14 cellular contexts compared by ENCODE assay signal in genomic region chr13:101155920-101156319, GRCh38.
A peak's percentile ranks its signal among the peaks of the same experiment; 100 is the strongest.
DNase-seq lines count a peak whose midpoint lies in the region; ATAC-seq and TF ChIP-seq lines count a peak whose summit lies in the region.
"Had no signal": no experiment of that assay in that cellular context is flagged by ENCODE, and none has a peak within 500 bp of the region (broad histone marks: within the 10 kb centered on the region; RNA-seq: fewer than 3 reads in every experiment).

No MANE protein-coding gene starts in this region.

- H3K9me3 ChIP-seq in AG04450 (ENCODE audit: control insufficient read depth, insufficient read depth, low read length), result no peaks in the 10 kb centered on the region
- H3K9me3 ChIP-seq in OCI-LY7 (ENCODE audit: low read length), result no peaks in the 10 kb centered on the region
- H3K9me3 ChIP-seq in vagina, result no peaks in the 10 kb centered on the region
- H3K9me3 ChIP-seq: ascending aorta, SJSA1 had no signal

- CTCF ChIA-PET in AG04450 (lab: Charles Lee), result interaction anchor here (1.0 to 5.0 kb wide), 6 partner anchors 11 to 337 kb away, joined by 3 to 30 read pairs (median 6); no protein-coding TSS in a partner anchor
- CTCF ChIA-PET in OCI-LY7 (lab: Charles Lee; ENCODE audit: unreplicated experiment), result no interaction called here

- H3K79me2 ChIP-seq in OCI-LY7 (ENCODE audit: insufficient read depth, low read depth, low read length), result no peaks in the 10 kb centered on the region

- DNase-seq in AG04450 (ENCODE audit: low read depth, low spot score) (no peak), OCI-LY7 (ENCODE audit: low spot score) (no peak), fibroblast of mammary gland (ENCODE audit: low read depth) (peak; percentile 16), vagina (ENCODE audit: extremely low spot score in 2 of 2) (no peak), NCI-H2107 (lab: John Stamatoyannopoulos, UW) (no peak), cerebellar cortex (ENCODE audit: low spot score) (no peak)
- DNase-seq: CD4-positive, CD25-positive, alpha-beta regulatory T cell; hippocampal formation; NCI-H1092 had no signal

- H3K27me3 ChIP-seq in AG04450 (ENCODE audit: control insufficient read depth, insufficient read depth, low read length), result no peaks in the 10 kb centered on the region
- no peaks in the 10 kb centered on the region for H3K27me3 ChIP-seq in vagina
- H3K27me3 ChIP-seq: ascending aorta, SJSA1 had no signal

- POLR2A ChIA-PET in AG04450 (lab: Yijun Ruan, JAX), result no interaction called here
- POLR2A ChIA-PET in OCI-LY7 (lab: Charles Lee), result no interaction called here

- BruUV-seq in OCI-LY7 (replicated peaks; lab: Mats Ljungman, UMichigan), result no TSS peak

- ATAC-seq in GM18868 (IDR thresholded peaks at IDR 0.05; ENCODE audit: unreplicated experiment), result peak; percentile 58
- no peak for ATAC-seq in GM21619 (IDR thresholded peaks at IDR 0.05; ENCODE audit: unreplicated experiment)
- ATAC-seq: natural killer cell treated with Interleukin-12 subunit alpha and Interleukin-12 subunit beta and Interleukin-15 and Interleukin-18, amount 100 ng/mL, for 72 hours had no signal

- TF ChIP-seq CTCF in AG04450 (IDR thresholded peaks at IDR 0.05; ENCODE audit: low read depth, low read length), result peak; percentile 54
- peak; percentile 56 for TF ChIP-seq CTCF in OCI-LY7 (conservative IDR thresholded peaks at IDR 0.05; ENCODE audit: low read length)
- peak; percentile 65 for TF ChIP-seq CTCF in fibroblast of mammary gland (conservative IDR thresholded peaks at IDR 0.05; ENCODE audit: control insufficient read depth, insufficient read depth, low read depth, low read length)
- no peak for TF ChIP-seq CTCF in vagina (IDR thresholded peaks at IDR 0.05)

- H2AFZ ChIP-seq in OCI-LY7 (ENCODE audit: low read length), result no peak overlapping the region

- no peak for TF ChIP-seq POLR2A in vagina (IDR thresholded peaks at IDR 0.05)

- H3K9me2 ChIP-seq in OCI-LY7 (ENCODE audit: insufficient read depth, low read length), result no peaks in the 10 kb centered on the region

- no peaks in the 10 kb centered on the region for H4K20me1 ChIP-seq in OCI-LY7 (ENCODE audit: insufficient read depth, low read length)

- H3K27ac ChIP-seq in AG04450 (ENCODE audit: low read depth, low read length) (no peak overlapping the region), OCI-LY7 (ENCODE audit: low read depth, low read length, poor library complexity, severe bottlenecking) (no peak overlapping the region), vagina (no peak overlapping the region)
- H3K27ac ChIP-seq: ascending aorta, SJSA1 had no signal

- H3K36me3 ChIP-seq in OCI-LY7 (ENCODE audit: insufficient read depth, low read length) (no peaks in the 10 kb centered on the region), vagina (no peaks in the 10 kb centered on the region)
- H3K36me3 ChIP-seq: ascending aorta, SJSA1 had no signal

- intact Hi-C loops in OCI-LY7 (cut with micrococcal nuclease; ENCODE audit: unreplicated experiment), result no loop called here
- intact Hi-C loops in vagina (cut with DNase I), result no loop called here

- H3K4me1 ChIP-seq in OCI-LY7 (ENCODE audit: insufficient read depth, low read length, poor library complexity, severe bottlenecking), result no peaks in the 10 kb centered on the region
- no peaks in the 10 kb centered on the region for H3K4me1 ChIP-seq in vagina
- H3K4me1 ChIP-seq: ascending aorta, SJSA1 had no signal

- H3K4me3 ChIP-seq in AG04450 (ENCODE audit: low read depth, low read length), result no peak overlapping the region
- no peak overlapping the region for H3K4me3 ChIP-seq in OCI-LY7 (ENCODE audit: low read depth, low read length, poor library complexity, severe bottlenecking)
- H3K4me3 ChIP-seq in fibroblast of mammary gland (ENCODE audit: control insufficient read depth, low read depth, low read length), result no peak overlapping the region
- H3K4me3 ChIP-seq in vagina, result no peak overlapping the region
- H3K4me3 ChIP-seq: ascending aorta, SJSA1 had no signal

- no peak overlapping the region for H3K4me2 ChIP-seq in OCI-LY7 (ENCODE audit: low read length)

Comparison
In these comparisons a context has a peak if more than half of its experiments do, and no peak if none do; other contexts are left out.
1. CTCF ChIP-seq: peak in AG04450 (single experiment), OCI-LY7 (single experiment) and fibroblast of mammary gland (single experiment); none in vagina (0 of 3).